1 cellular context compared by ENCODE assay signal in the genomic region with DNA sequence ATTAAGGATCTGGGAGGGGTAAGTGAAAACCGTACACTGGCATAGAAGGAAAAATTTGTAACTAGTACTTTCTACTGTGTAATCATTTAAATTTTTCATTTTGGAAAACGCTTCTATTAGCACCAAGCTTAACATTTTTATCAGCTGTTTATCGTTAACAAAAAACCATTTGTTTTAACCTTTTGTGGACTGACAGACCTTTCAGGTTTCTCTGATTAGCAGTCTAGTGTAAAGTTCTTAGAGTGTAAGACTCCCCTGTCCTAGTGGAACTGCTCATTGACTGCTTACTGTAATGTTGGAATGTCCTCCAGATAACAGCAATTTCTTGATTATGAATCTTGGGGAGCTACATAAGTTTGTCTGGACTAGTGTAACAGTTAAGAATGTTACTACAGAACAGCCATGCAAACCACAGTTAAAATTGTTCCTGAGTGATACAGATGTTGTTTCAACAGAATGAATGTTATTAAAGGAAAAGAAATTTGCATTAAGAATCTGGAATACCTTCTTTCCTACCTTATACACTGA.
TF ChIP-seq lines count a peak whose summit lies in the region.

No MANE protein-coding gene starts in this region.

TF ChIP-seq in SK-N-SH treated with all-trans-retinoic acid at 6 μM for 48 hours, 23 proteins besides CTCF, POLR2A, EP300 and RAD21 (continued from another document):
- no peak for TF ChIP-seq PPARA (CRISPR knock-in tag; IDR thresholded peaks at IDR 0.05; ENCODE audit: borderline replicate concordance)
- no peak for TF ChIP-seq GLIS3 (CRISPR knock-in tag; IDR thresholded peaks at IDR 0.05)
